In genomic region chr12:109652233-109652772, GRCh38 we compare ENCODE assay signal across 19 cellular contexts.
"Had no signal": no experiment of that assay in that cellular context is flagged by ENCODE, and none has a peak within 500 bp of the region (broad histone marks: within the 10 kb centered on the region; RNA-seq: fewer than 3 reads in every experiment).

No MANE protein-coding gene starts in this region.

- H3K4me1 ChIP-seq: SJSA1 had no signal

- DNase-seq: Kasumi-1, MM.1S, NCI-H1092 treated with DMSO at 0.1 percent for 48 hours, NCI-H187 treated with DMSO at 0.1 percent for 48 hours, NCI-H2029 treated with DMSO at 0.1 percent for 48 hours, NCI-H2171, NCI-H226, NCI-H446, NCI-H510A, NCI-H524 treated with DMSO at 0.1 percent for 48 hours, NCI-H774, Right ventricle myocardium superior, RPMI8226, SIG-M5 had no signal

- H3K27me3 ChIP-seq: SJSA1 had no signal

- H3K4me3 ChIP-seq: SJSA1 had no signal

- H3K36me3 ChIP-seq: SJSA1 had no signal

- H3K9ac ChIP-seq: KMS-11 had no signal

- H3K27ac ChIP-seq: HL-60, KMS-11, SJSA1 had no signal

- H3K4me2 ChIP-seq: KMS-11 had no signal

- FAIRE-seq: HTR-8/SVneo, RCC 7860 had no signal

- H3K9me3 ChIP-seq: SJSA1 had no signal
